ENCODE assay signal across 10 cellular contexts in genomic region chr2:16055848-16056580, GRCh38.
DNase-seq lines count a peak whose midpoint lies in the region; ATAC-seq and TF ChIP-seq lines count a peak whose summit lies in the region.
"Had no signal": no experiment of that assay in that cellular context is flagged by ENCODE, and none has a peak within 500 bp of the region (broad histone marks: within the 10 kb centered on the region; RNA-seq: fewer than 3 reads in every experiment).

No MANE protein-coding gene starts in this region.

- whole genome bisulfite sequencing in endodermal cell (ENCODE audit: insufficient coverage in 1 of 2, insufficient read length in 1 of 2), 2 experiments = 58 to 84% methylated on average over 7 of the region's 7 CpGs

- H3K4me1 Mint-ChIP-seq in endodermal cell = peaks cover 16% of the 10 kb centered on the region
- H3K4me1 Mint-ChIP-seq: immature natural killer cell had no signal

- no peaks in the 10 kb centered on the region for H3K36me3 Mint-ChIP-seq in endodermal cell (ENCODE audit: low read depth)
- H3K36me3 Mint-ChIP-seq: immature natural killer cell had no signal

- H3K27ac Mint-ChIP-seq in endodermal cell = no peak overlapping the region
- H3K27ac Mint-ChIP-seq: immature natural killer cell had no signal

- H3K27me3 ChIP-seq in layer of hippocampus (ENCODE audit: control insufficient read depth, insufficient read depth, low read length) = no peaks in the 10 kb centered on the region
- no peaks in the 10 kb centered on the region for H3K27me3 ChIP-seq in endodermal cell (ENCODE audit: control insufficient read depth, insufficient read depth, low read length, poor library complexity, severe bottlenecking)

- H3K27ac ChIP-seq in layer of hippocampus (ENCODE audit: low read depth, low read length) (peak overlapping the region; percentile 21), endodermal cell (ENCODE audit: low read depth, low read length) (no peak overlapping the region)

- TF ChIP-seq CTCF in endodermal cell (conservative IDR thresholded peaks at IDR 0.05) = no peak

- H3K4me3 ChIP-seq in endodermal cell (ENCODE audit: low read length) = no peak overlapping the region

- H3K4me1 ChIP-seq in endodermal cell (ENCODE audit: control insufficient read depth, insufficient read depth, low read length) = peaks cover 8% of the 10 kb centered on the region

- no peaks in the 10 kb centered on the region for H3K9me3 ChIP-seq in endodermal cell (ENCODE audit: control insufficient read depth, low read length)

- ATAC-seq in GM18867 (IDR thresholded peaks at IDR 0.05; ENCODE audit: unreplicated experiment) (peak; percentile 88), GM21723 (IDR thresholded peaks at IDR 0.05; ENCODE audit: unreplicated experiment) (peak; percentile 93), HG03439 (IDR thresholded peaks at IDR 0.05; ENCODE audit: unreplicated experiment) (peak; percentile 86)

- H3K27me3 Mint-ChIP-seq in endodermal cell (ENCODE audit: insufficient read depth) = peaks cover 2% of the 10 kb centered on the region

- no peak overlapping the region for H3K4me3 Mint-ChIP-seq in endodermal cell
- H3K4me3 Mint-ChIP-seq: immature natural killer cell had no signal

- intact Hi-C loops in posterior cingulate gyrus (cut with DNase I) = no loop called here

- DNase-seq in endodermal cell = no peak
- no peak for DNase-seq in posterior cingulate gyrus
- no peak for DNase-seq in DMS53 treated with DMSO at 0.1 percent for 48 hours (lab: John Stamatoyannopoulos, UW; ENCODE audit: unreplicated experiment)
- DNase-seq in activated CD8-positive, alpha-beta memory T cell treated with anti-CD3 and anti-CD28 coated beads for 24 hours = no peak
- DNase-seq: DND-41, immature natural killer cell had no signal

- no peaks in the 10 kb centered on the region for H3K36me3 ChIP-seq in endodermal cell (ENCODE audit: control insufficient read depth, insufficient read depth, low read length)

- H3K9ac ChIP-seq in endodermal cell (ENCODE audit: extremely low read depth, low read length, poor library complexity, severe bottlenecking) = no peak overlapping the region

- peaks cover under 1% of the 10 kb centered on the region for H3K9me3 Mint-ChIP-seq in endodermal cell
